ENCODE assay signal across 10 cellular contexts in genomic region chr12:67991158-67991557, GRCh38. TPM values are rescaled to one million over a fixed set of nuclear protein-coding genes. Genes with fewer than 3 reads are reported as not detected.
A peak's percentile ranks its signal among the peaks of the same experiment; 100 is the strongest.
DNase-seq lines count a peak whose midpoint lies in the region; ATAC-seq, FAIRE-seq and TF ChIP-seq lines count a peak whose summit lies in the region.
"Had no signal": no experiment of that assay in that cellular context is flagged by ENCODE, and none has a peak within 500 bp of the region (broad histone marks: within the 10 kb centered on the region; RNA-seq: fewer than 3 reads in every experiment).

No MANE protein-coding gene starts in this region.

- POLR2A ChIA-PET in activated CD4-positive, alpha-beta T cell treated with anti-CD3 and anti-CD28 coated beads for 36 hours (lab: Charles Lee) = no interaction called here
- POLR2A ChIA-PET in activated CD4-positive, alpha-beta T cell treated with anti-CD3 and anti-CD28 coated beads, Interleukin-2, amount 10 ng/mL, durations not matched to agents 7 days and 5 days (lab: Charles Lee) = no interaction called here

- H3K4me3 ChIP-seq in kidney (ENCODE audit: low read length in 2 of 2) = no peak overlapping the region
- H3K4me3 ChIP-seq: A549 had no signal

- peaks cover 4% of the 10 kb centered on the region for H3K27me3 Mint-ChIP-seq in activated CD4-positive, alpha-beta T cell treated with anti-CD3 and anti-CD28 coated beads for 36 hours
- peaks cover 2% of the 10 kb centered on the region for H3K27me3 Mint-ChIP-seq in activated CD4-positive, alpha-beta T cell treated with anti-CD3 and anti-CD28 coated beads, Interleukin-2, amount 10 ng/mL, durations not matched to agents 7 days and 5 days
- no peaks in the 10 kb centered on the region for H3K27me3 Mint-ChIP-seq in activated T-cell treated with anti-CD3 and anti-CD28 coated beads, Interleukin-2, amount 50 U/mL, for 4 hours (ENCODE audit: low read depth)

- H3K4me1 Mint-ChIP-seq in activated CD4-positive, alpha-beta T cell treated with anti-CD3 and anti-CD28 coated beads for 36 hours = peaks cover 34% of the 10 kb centered on the region
- peaks cover 19% of the 10 kb centered on the region for H3K4me1 Mint-ChIP-seq in activated CD4-positive, alpha-beta T cell treated with anti-CD3 and anti-CD28 coated beads, Interleukin-2, amount 10 ng/mL, durations not matched to agents 7 days and 5 days
- H3K4me1 Mint-ChIP-seq in activated T-cell treated with anti-CD3 and anti-CD28 coated beads, Interleukin-2, amount 50 U/mL, for 4 hours (ENCODE audit: low read depth) = peaks cover 40% of the 10 kb centered on the region

- CTCF ChIA-PET in activated CD4-positive, alpha-beta T cell treated with anti-CD3 and anti-CD28 coated beads for 36 hours (lab: Charles Lee) = interaction anchor here (0.7 to 2.2 kb wide), 3 partner anchors 9 to 52 kb away, joined by 3 to 6 read pairs (median 5); no protein-coding TSS in a partner anchor
- CTCF ChIA-PET in activated CD4-positive, alpha-beta T cell treated with anti-CD3 and anti-CD28 coated beads, Interleukin-2, amount 10 ng/mL, durations not matched to agents 7 days and 5 days (lab: Charles Lee) = interaction anchor here (0.6 to 1.3 kb wide), 2 partner anchors 12 to 1677 kb away, joined by 3 read pairs; no protein-coding TSS in a partner anchor

- H3K36me3 ChIP-seq in kidney (ENCODE audit: control insufficient read depth in 1 of 2, insufficient read depth in 2 of 2, low read length in 2 of 2) = no peaks in the 10 kb centered on the region

- intact Hi-C loops in activated CD4-positive, alpha-beta T cell treated with anti-CD3 and anti-CD28 coated beads for 36 hours (cut with DNase I, micrococcal nuclease) = no loop called here
- intact Hi-C loops in kidney (cut with DNase I) = no loop called here

- H3K9ac ChIP-seq in kidney (ENCODE audit: low read length in 2 of 2) = no peak overlapping the region

- H3K27ac ChIP-seq in kidney (ENCODE audit: low read depth in 2 of 2, low read length in 2 of 2) = no peak overlapping the region
- H3K27ac ChIP-seq: A549 had no signal

- no peaks in the 10 kb centered on the region for H3K4me1 ChIP-seq in kidney (ENCODE audit: control insufficient read depth in 1 of 2, insufficient read depth in 1 of 2, low read depth in 1 of 2, low read length in 2 of 2)
- H3K4me1 ChIP-seq: A549 had no signal

- no peaks in the 10 kb centered on the region for H3K36me3 Mint-ChIP-seq in activated CD4-positive, alpha-beta T cell treated with anti-CD3 and anti-CD28 coated beads for 36 hours (ENCODE audit: low read depth)
- H3K36me3 Mint-ChIP-seq in activated CD4-positive, alpha-beta T cell treated with anti-CD3 and anti-CD28 coated beads, Interleukin-2, amount 10 ng/mL, durations not matched to agents 7 days and 5 days (ENCODE audit: low read depth) = no peaks in the 10 kb centered on the region
- H3K36me3 Mint-ChIP-seq in activated T-cell treated with anti-CD3 and anti-CD28 coated beads, Interleukin-2, amount 50 U/mL, for 4 hours (ENCODE audit: insufficient read depth) = no peaks in the 10 kb centered on the region

- TF ChIP-seq POLR2A in erythroblast (IDR thresholded peaks at IDR 0.05; ENCODE audit: low read length) = no peak

- H3K9me3 ChIP-seq in kidney (ENCODE audit: control insufficient read depth in 1 of 2, low read length in 2 of 2) = no peaks in the 10 kb centered on the region
- H3K9me3 ChIP-seq: A549 had no signal

- TF ChIP-seq CTCF in kidney (IDR thresholded peaks at IDR 0.05; ENCODE audit: borderline replicate concordance, extremely low read depth, insufficient read depth) = no peak

- no peaks in the 10 kb centered on the region for H3K9me3 Mint-ChIP-seq in activated CD4-positive, alpha-beta T cell treated with anti-CD3 and anti-CD28 coated beads for 36 hours (ENCODE audit: low read depth)
- H3K9me3 Mint-ChIP-seq in activated CD4-positive, alpha-beta T cell treated with anti-CD3 and anti-CD28 coated beads, Interleukin-2, amount 10 ng/mL, durations not matched to agents 7 days and 5 days = peaks cover 4% of the 10 kb centered on the region
- peaks cover 4% of the 10 kb centered on the region for H3K9me3 Mint-ChIP-seq in activated T-cell treated with anti-CD3 and anti-CD28 coated beads, Interleukin-2, amount 50 U/mL, for 4 hours

- DNase-seq in activated CD4-positive, alpha-beta T cell treated with anti-CD3 and anti-CD28 coated beads for 36 hours = peak; percentile 52
- no peak for DNase-seq in activated CD4-positive, alpha-beta T cell treated with anti-CD3 and anti-CD28 coated beads, Interleukin-2, amount 10 ng/mL, durations not matched to agents 7 days and 5 days
- peak; percentile 22 for DNase-seq in activated T-cell treated with anti-CD3 and anti-CD28 coated beads, Interleukin-2, amount 50 U/mL, for 4 hours
- DNase-seq in stimulated activated CD8-positive, alpha-beta memory T cell treated with anti-CD3 and anti-CD28 coated beads, Interleukin-7, amount 100 ng/mL, for 4 hours (ENCODE audit: low read depth in 2 of 2) = peak; percentile 9 to 41
- no peak for DNase-seq in NCI-H345 (lab: John Stamatoyannopoulos, UW)
- DNase-seq in erythroblast (lab: John Stamatoyannopoulos, UW) = no peak
- DNase-seq in kidney = no peak
- DNase-seq: islet precursor cell had no signal

- no peak for FAIRE-seq in kidney (lab: Jason Lieb, UNC)
- FAIRE-seq: A549 had no signal

- H3K4me3 Mint-ChIP-seq in activated CD4-positive, alpha-beta T cell treated with anti-CD3 and anti-CD28 coated beads for 36 hours = no peak overlapping the region
- no peak overlapping the region for H3K4me3 Mint-ChIP-seq in activated CD4-positive, alpha-beta T cell treated with anti-CD3 and anti-CD28 coated beads, Interleukin-2, amount 10 ng/mL, durations not matched to agents 7 days and 5 days
- peak overlapping the region; percentile 63 for H3K4me3 Mint-ChIP-seq in activated T-cell treated with anti-CD3 and anti-CD28 coated beads, Interleukin-2, amount 50 U/mL, for 4 hours

- ATAC-seq in activated CD4-positive, alpha-beta T cell treated with anti-CD3 and anti-CD28 coated beads for 36 hours = peak; percentile 85
- ATAC-seq in HG03139 (IDR thresholded peaks at IDR 0.05; ENCODE audit: unreplicated experiment) = peak; percentile 44
- peak; percentile 87 to 90 for ATAC-seq in activated T-cell treated with anti-CD3 and anti-CD28 coated beads, Interleukin-2, amount 50 U/mL, for 4 hours
- ATAC-seq: A549 had no signal

- H3K27ac Mint-ChIP-seq in activated CD4-positive, alpha-beta T cell treated with anti-CD3 and anti-CD28 coated beads for 36 hours = peak overlapping the region; percentile 12
- H3K27ac Mint-ChIP-seq in activated CD4-positive, alpha-beta T cell treated with anti-CD3 and anti-CD28 coated beads, Interleukin-2, amount 10 ng/mL, durations not matched to agents 7 days and 5 days = no peak overlapping the region

RNA-seq across cellular contexts. Expression of gene IFNG-AS1, which starts 1.9 kb away (rescaled TPM):
- total RNA-seq in activated CD4-positive, alpha-beta T cell treated with anti-CD3 and anti-CD28 coated beads for 36 hours = under 1 TPM in 1 of 2 experiments, not detected in 1; 0.35 TPM
- not detected for total RNA-seq in activated CD4-positive, alpha-beta T cell treated with anti-CD3 and anti-CD28 coated beads, Interleukin-2, amount 10 ng/mL, durations not matched to agents 7 days and 5 days
- total RNA-seq in activated T-cell treated with anti-CD3 and anti-CD28 coated beads, Interleukin-2, amount 50 U/mL, for 4 hours = under 1 TPM in 1 of 3 donors, not detected in 2; 0.95 TPM
- total RNA-seq in kidney = 0.85 TPM
- not detected for polyA plus RNA-seq in kidney (ENCODE audit: insufficient read depth, low read depth, low replicate concordance)
- polyA plus RNA-seq: A549 had no signal

Comparison
In these comparisons a context has a peak if more than half of its experiments do, and no peak if none do; other contexts are left out.
1. DNase-seq: peak in activated CD4-positive, alpha-beta T cell treated with anti-CD3 and anti-CD28 coated beads for 36 hours (single experiment), activated T-cell treated with anti-CD3 and anti-CD28 coated beads, Interleukin-2, amount 50 U/mL, for 4 hours (single experiment) and stimulated activated CD8-positive, alpha-beta memory T cell treated with anti-CD3 and anti-CD28 coated beads, Interleukin-7, amount 100 ng/mL, for 4 hours (2 of 2); none in activated CD4-positive, alpha-beta T cell treated with anti-CD3 and anti-CD28 coated beads, Interleukin-2, amount 10 ng/mL, durations not matched to agents 7 days and 5 days (single experiment), NCI-H345 (single experiment), erythroblast (0 of 2) and kidney (single experiment).
2. Peak in every context shown above with its lines, with median percentiles within 50 percentile points of each other: ATAC-seq.